ENCODE assay signal across 11 cellular contexts in the genomic region with DNA sequence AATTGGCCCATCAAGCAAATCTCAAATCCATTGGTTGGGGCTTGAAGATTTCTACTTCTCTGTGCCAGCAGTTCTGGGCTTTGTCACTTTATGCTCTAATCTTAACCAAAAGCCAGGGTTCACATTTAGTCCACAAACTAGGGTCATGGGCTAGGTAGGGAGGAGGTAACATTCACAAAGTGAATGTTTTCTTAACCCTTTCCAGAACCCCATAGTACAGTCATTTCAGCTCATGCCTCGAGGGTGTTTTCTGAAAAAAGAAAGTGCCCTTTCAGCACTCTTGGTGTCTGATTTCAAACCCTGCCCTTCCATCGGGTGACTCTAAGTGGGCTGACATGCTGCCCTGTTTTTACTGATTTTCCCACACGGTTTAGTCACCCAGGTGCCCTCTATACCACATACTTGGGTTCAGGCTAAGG. TPM values are rescaled to one million over a fixed set of nuclear protein-coding genes. Genes with fewer than 3 reads are reported as not detected.
DNase-seq lines count a peak whose midpoint lies in the region; ATAC-seq and TF ChIP-seq lines count a peak whose summit lies in the region.
"Had no signal": no experiment of that assay in that cellular context is flagged by ENCODE, and none has a peak within 500 bp of the region (broad histone marks: within the 10 kb centered on the region; RNA-seq: fewer than 3 reads in every experiment).

No MANE protein-coding gene starts in this region.

- H3K4me3 ChIP-seq in SU-DHL-6 (ENCODE audit: insufficient read depth, low read length, poor library complexity, severe bottlenecking) (peak overlapping the region; percentile 62), spleen (peak overlapping the region in 5 of 8 donors; percentile 7 to 71 (median 43)), right cardiac atrium (ENCODE audit: low read length) (no peak overlapping the region)
- H3K4me3 ChIP-seq: right atrium auricular region had no signal

- H3K36me3 ChIP-seq in SU-DHL-6 (ENCODE audit: low read length) (0 out of 2 replicates have a peak, but pooled peaks cover 6% of the 10 kb centered on the region), spleen (no peaks in the 10 kb centered on the region)
- H3K36me3 ChIP-seq: right atrium auricular region had no signal

- H3K4me1 Mint-ChIP-seq in activated CD4-positive, alpha-beta T cell treated with anti-CD3 and anti-CD28 coated beads for 36 hours, result peaks cover 67% of the 10 kb centered on the region

- H3K27me3 ChIP-seq in SU-DHL-6 (ENCODE audit: low read length) (no peaks in the 10 kb centered on the region), spleen (replicated peaks in 1 of 7) (peaks cover 0 to 17% (median 0%) of the 10 kb centered on the region in 7 donors), right cardiac atrium (ENCODE audit: control insufficient read depth, insufficient read depth) (no peaks in the 10 kb centered on the region)
- H3K27me3 ChIP-seq: right atrium auricular region had no signal

- peak; percentile 62 for DNase-seq in activated CD4-positive, alpha-beta T cell treated with anti-CD3 and anti-CD28 coated beads for 36 hours
- no peak for DNase-seq in activated CD4-positive, alpha-beta T cell treated with anti-CD3 and anti-CD28 coated beads for 4 hours
- DNase-seq in spleen (no peak), right cardiac atrium (no peak), GM20000 (ENCODE audit: low spot score) (no peak), epidermal melanocyte (ENCODE audit: insufficient read length, low spot score) (no peak)
- DNase-seq: DMS79 treated with DMSO at 0.1 percent for 48 hours, NCI-H1436 had no signal

- peak overlapping the region; percentile 28 for H3K4me3 Mint-ChIP-seq in activated CD4-positive, alpha-beta T cell treated with anti-CD3 and anti-CD28 coated beads for 36 hours

- H3K27me3 Mint-ChIP-seq in activated CD4-positive, alpha-beta T cell treated with anti-CD3 and anti-CD28 coated beads for 36 hours, result no peaks in the 10 kb centered on the region

- TF ChIP-seq POLR2A in spleen (IDR thresholded peaks at IDR 0.05), result no peak

- peak; percentile 59 for ATAC-seq in activated CD4-positive, alpha-beta T cell treated with anti-CD3 and anti-CD28 coated beads for 36 hours
- ATAC-seq in GM21717 (IDR thresholded peaks at IDR 0.05; ENCODE audit: unreplicated experiment) (peak; percentile 34), right cardiac atrium (no peak)

- H3K9ac ChIP-seq in SU-DHL-6 (ENCODE audit: low read length), result peak overlapping the region; percentile 83

- H2AFZ ChIP-seq in SU-DHL-6 (ENCODE audit: low read depth, low read length, severe bottlenecking), result no peak overlapping the region

- H3K9me3 ChIP-seq in SU-DHL-6 (ENCODE audit: insufficient read depth, low read length), result no peaks in the 10 kb centered on the region
- H3K9me3 ChIP-seq in spleen, result no peaks in the 10 kb centered on the region
- H3K9me3 ChIP-seq in right cardiac atrium (ENCODE audit: control insufficient read depth, low read length), result no peaks in the 10 kb centered on the region
- H3K9me3 ChIP-seq: right atrium auricular region had no signal

- no peaks in the 10 kb centered on the region for H3K9me2 ChIP-seq in SU-DHL-6 (replicated peaks; ENCODE audit: insufficient read depth, low read length)

- H3F3A ChIP-seq in SU-DHL-6 (ENCODE audit: insufficient read depth), result peaks cover 68% of the 10 kb centered on the region

- no peaks in the 10 kb centered on the region for H3K36me3 Mint-ChIP-seq in activated CD4-positive, alpha-beta T cell treated with anti-CD3 and anti-CD28 coated beads for 36 hours (ENCODE audit: low read depth)

- H3K79me2 ChIP-seq in SU-DHL-6 (ENCODE audit: insufficient read depth, low read length), result peaks cover 75% of the 10 kb centered on the region

- POLR2A ChIA-PET in activated CD4-positive, alpha-beta T cell treated with anti-CD3 and anti-CD28 coated beads for 36 hours (lab: Charles Lee), result no interaction called here

- H3K9me3 Mint-ChIP-seq in activated CD4-positive, alpha-beta T cell treated with anti-CD3 and anti-CD28 coated beads for 36 hours (ENCODE audit: low read depth), result no peaks in the 10 kb centered on the region

- TF ChIP-seq CTCF in SU-DHL-6 (IDR thresholded peaks at IDR 0.05; ENCODE audit: insufficient read depth, low read length, poor library complexity, severe bottlenecking) (no peak), spleen (IDR thresholded peaks at IDR 0.05 in 8 of 11, conservative IDR thresholded peaks at IDR 0.05 in 3 of 11) (no peak), GM20000 (IDR thresholded peaks at IDR 0.05; ENCODE audit: extremely low read depth, missing control alignments) (no peak)

- H4K20me1 ChIP-seq in SU-DHL-6 (ENCODE audit: low read depth, low read length), result no peaks in the 10 kb centered on the region

- peak overlapping the region; percentile 70 for H3K4me2 ChIP-seq in SU-DHL-6 (ENCODE audit: low read depth, low read length, poor library complexity, severe bottlenecking)

- intact Hi-C loops in activated CD4-positive, alpha-beta T cell treated with anti-CD3 and anti-CD28 coated beads for 36 hours (cut with DNase I, micrococcal nuclease), result loop anchor here (2.0 to 10.0 kb wide), 6 partner anchors 36 to 1282 kb away; a partner anchor contains a TSS
- intact Hi-C loops in spleen (cut with DNase I; ENCODE audit: low total_unique reads) (no loop called here), right cardiac atrium (cut with DNase I) (no loop called here)

- CTCF ChIA-PET in activated CD4-positive, alpha-beta T cell treated with anti-CD3 and anti-CD28 coated beads for 36 hours (lab: Charles Lee), result interaction anchor here (1.1 kb wide), 1 partner anchor 38 kb away, joined by 3 read pairs; no protein-coding TSS in a partner anchor

- peak overlapping the region; percentile 59 for H3K27ac Mint-ChIP-seq in activated CD4-positive, alpha-beta T cell treated with anti-CD3 and anti-CD28 coated beads for 36 hours

- H3K27ac ChIP-seq in SU-DHL-6 (ENCODE audit: low read depth, low read length), result peak overlapping the region; percentile 92
- peak overlapping the region in 6 of 8 donors; percentile 12 to 93 (median 86) for H3K27ac ChIP-seq in spleen
- no peak overlapping the region for H3K27ac ChIP-seq in right cardiac atrium (ENCODE audit: low read length)
- H3K27ac ChIP-seq: right atrium auricular region had no signal

- H3K4me1 ChIP-seq in spleen (peaks cover 0 to 74% (median 26%) of the 10 kb centered on the region in 6 donors), right cardiac atrium (ENCODE audit: control insufficient read depth, insufficient read depth, low read length) (no peaks in the 10 kb centered on the region)

- 47 to 61% (median 55%) methylated on average over 3 of the region's 3 CpGs for WGBS in spleen, 5 donors
- WGBS in right cardiac atrium, result 43% methylated on average over 3 of the region's 3 CpGs

RNA-seq across cellular contexts. Expression of a gene that starts 2.6 kb away (rescaled TPM):
- total RNA-seq in activated CD4-positive, alpha-beta T cell treated with anti-CD3 and anti-CD28 coated beads for 36 hours, result 10 to 100 TPM in 1 of 2 experiments, 1 to 10 TPM in 1; 9.6 to 10.0 TPM
- total RNA-seq in spleen (100 to 1,000 TPM in 4 of 7 donors, 10 to 100 TPM in 3; 89.1 to 280 (median 124) TPM), right cardiac atrium (under 1 TPM in 2 of 4 donors, not detected in 2; 0.23 to 0.35 TPM)
- polyA plus RNA-seq in spleen (100 to 1,000 TPM in 1 of 3 donors, 10 to 100 TPM in 2; 60.1 to 108 (median 73.0) TPM), right cardiac atrium (not detected)

Comparison
In these comparisons a context has a peak if more than half of its experiments do, and no peak if none do; other contexts are left out.
1. ATAC-seq: peak in activated CD4-positive, alpha-beta T cell treated with anti-CD3 and anti-CD28 coated beads for 36 hours (single experiment) and GM21717 (single experiment); none in right cardiac atrium (0 of 2).
2. RNA of a gene that starts 2.6 kb away (total RNA-seq): 89.1 to 280 TPM in spleen; 9.6 to 10.0 TPM in activated CD4-positive, alpha-beta T cell treated with anti-CD3 and anti-CD28 coated beads for 36 hours and 0.23 to 0.35 TPM in right cardiac atrium; every median in the first group is over 4 times any median in the second.
3. intact Hi-C loops: an anchor here in activated CD4-positive, alpha-beta T cell treated with anti-CD3 and anti-CD28 coated beads for 36 hours (2.0 to 10.0 kb wide); none called in spleen and right cardiac atrium.